ENCODE assay signal across 1 cellular context in the genomic region with DNA sequence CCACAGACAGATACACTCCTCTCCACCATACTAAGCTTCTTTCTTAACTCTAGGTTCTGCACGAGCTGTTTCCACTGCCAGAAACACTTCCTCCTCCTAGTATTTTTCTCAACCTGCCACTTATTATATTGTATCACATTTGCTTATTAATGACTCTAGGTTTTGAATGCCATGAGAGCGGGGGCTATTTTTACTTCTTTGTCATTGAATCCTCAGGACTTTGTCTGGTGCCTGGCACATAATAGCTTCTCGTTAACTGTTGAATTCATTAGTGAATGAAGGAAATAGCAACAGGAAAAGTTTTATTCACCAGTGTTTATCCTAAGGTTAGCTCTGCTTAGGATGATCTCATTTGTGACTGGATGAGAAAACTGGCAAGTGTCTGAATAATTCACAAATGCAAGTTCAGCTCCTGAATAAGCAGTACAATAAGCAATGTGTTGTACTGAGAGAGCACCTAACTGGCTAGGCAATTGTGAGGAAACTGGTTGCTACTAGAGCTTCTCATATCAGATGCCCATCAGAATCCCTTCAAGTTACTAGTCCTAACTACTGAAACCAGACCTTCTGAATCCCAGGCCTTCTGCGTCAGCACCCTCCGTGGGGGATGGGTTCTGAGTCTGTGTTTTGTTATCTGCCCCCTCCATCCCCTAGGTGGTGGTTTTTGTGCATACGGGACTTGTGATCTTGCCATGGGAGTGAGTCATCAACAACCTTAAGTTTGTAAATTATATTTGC.
TF ChIP-seq lines count a peak whose summit lies in the region.

No MANE protein-coding gene starts in this region.

TF ChIP-seq in HEK293, 187 proteins besides CTCF, POLR2A, EP300 and RAD21 (continued from another document):
- TF ChIP-seq, protein P1, sequence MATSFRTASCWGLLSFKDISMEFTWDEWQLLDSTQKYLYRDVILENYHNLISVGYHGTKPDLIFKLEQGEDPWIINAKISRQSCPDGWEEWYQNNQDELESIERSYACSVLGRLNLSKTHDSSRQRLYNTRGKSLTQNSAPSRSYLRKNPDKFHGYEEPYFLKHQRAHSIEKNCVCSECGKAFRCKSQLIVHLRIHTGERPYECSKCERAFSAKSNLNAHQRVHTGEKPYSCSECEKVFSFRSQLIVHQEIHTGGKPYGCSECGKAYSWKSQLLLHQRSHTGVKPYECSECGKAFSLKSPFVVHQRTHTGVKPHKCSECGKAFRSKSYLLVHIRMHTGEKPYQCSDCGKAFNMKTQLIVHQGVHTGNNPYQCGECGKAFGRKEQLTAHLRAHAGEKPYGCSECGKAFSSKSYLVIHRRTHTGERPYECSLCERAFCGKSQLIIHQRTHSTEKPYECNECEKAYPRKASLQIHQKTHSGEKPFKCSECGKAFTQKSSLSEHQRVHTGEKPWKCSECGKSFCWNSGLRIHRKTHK (tag by site-specific recombination; IDR thresholded peaks at IDR 0.05), result no peak
- TF ChIP-seq ZNF302 (tag by site-specific recombination; IDR thresholded peaks at IDR 0.05; ENCODE audit: low read depth), result no peak
- TF ChIP-seq, protein P2, sequence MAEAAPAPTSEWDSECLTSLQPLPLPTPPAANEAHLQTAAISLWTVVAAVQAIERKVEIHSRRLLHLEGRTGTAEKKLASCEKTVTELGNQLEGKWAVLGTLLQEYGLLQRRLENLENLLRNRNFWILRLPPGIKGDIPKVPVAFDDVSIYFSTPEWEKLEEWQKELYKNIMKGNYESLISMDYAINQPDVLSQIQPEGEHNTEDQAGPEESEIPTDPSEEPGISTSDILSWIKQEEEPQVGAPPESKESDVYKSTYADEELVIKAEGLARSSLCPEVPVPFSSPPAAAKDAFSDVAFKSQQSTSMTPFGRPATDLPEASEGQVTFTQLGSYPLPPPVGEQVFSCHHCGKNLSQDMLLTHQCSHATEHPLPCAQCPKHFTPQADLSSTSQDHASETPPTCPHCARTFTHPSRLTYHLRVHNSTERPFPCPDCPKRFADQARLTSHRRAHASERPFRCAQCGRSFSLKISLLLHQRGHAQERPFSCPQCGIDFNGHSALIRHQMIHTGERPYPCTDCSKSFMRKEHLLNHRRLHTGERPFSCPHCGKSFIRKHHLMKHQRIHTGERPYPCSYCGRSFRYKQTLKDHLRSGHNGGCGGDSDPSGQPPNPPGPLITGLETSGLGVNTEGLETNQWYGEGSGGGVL (tag by site-specific recombination; IDR thresholded peaks at IDR 0.05), result peak; percentile 69
- TF ChIP-seq SP3 (tag by site-specific recombination; IDR thresholded peaks at IDR 0.05), result no peak
- TF ChIP-seq KLF9 (tag by site-specific recombination; IDR thresholded peaks at IDR 0.05; ENCODE audit: low read depth), result no peak
- TF ChIP-seq MYNN (tag by site-specific recombination; IDR thresholded peaks at IDR 0.05; ENCODE audit: borderline replicate concordance), result peak; percentile 90
- no peak for TF ChIP-seq ZNF514 (tag by site-specific recombination; IDR thresholded peaks at IDR 0.05)
- no peak for TF ChIP-seq ZBTB48 (tag by site-specific recombination; IDR thresholded peaks at IDR 0.05)
- TF ChIP-seq ZNF138 (tag by site-specific recombination; IDR thresholded peaks at IDR 0.05; ENCODE audit: borderline replicate concordance), result no peak
- TF ChIP-seq, protein P3, sequence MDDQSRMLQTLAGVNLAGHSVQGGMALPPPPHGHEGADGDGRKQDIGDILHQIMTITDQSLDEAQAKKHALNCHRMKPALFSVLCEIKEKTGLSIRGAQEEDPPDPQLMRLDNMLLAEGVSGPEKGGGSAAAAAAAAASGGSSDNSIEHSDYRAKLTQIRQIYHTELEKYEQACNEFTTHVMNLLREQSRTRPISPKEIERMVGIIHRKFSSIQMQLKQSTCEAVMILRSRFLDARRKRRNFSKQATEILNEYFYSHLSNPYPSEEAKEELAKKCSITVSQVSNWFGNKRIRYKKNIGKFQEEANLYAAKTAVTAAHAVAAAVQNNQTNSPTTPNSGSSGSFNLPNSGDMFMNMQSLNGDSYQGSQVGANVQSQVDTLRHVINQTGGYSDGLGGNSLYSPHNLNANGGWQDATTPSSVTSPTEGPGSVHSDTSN (CRISPR knock-in tag; IDR thresholded peaks at IDR 0.05), result no peak
- TF ChIP-seq ZBTB8A (tag by site-specific recombination; IDR thresholded peaks at IDR 0.05), result no peak
- TF ChIP-seq SCRT2 (tag by site-specific recombination; IDR thresholded peaks at IDR 0.05), result peak; percentile 92
- 0 out of 2 replicates have a peak, but pooled peaks have one; percentile 40 for TF ChIP-seq SCRT1 (tag by site-specific recombination; IDR thresholded peaks at IDR 0.05; ENCODE audit: borderline replicate concordance)
- TF ChIP-seq KLF10 (tag by site-specific recombination; IDR thresholded peaks at IDR 0.05), result no peak
- TF ChIP-seq REPIN1 (tag by site-specific recombination; IDR thresholded peaks at IDR 0.05; ENCODE audit: low read depth), result no peak
- TF ChIP-seq ZNF248 (tag by site-specific recombination; IDR thresholded peaks at IDR 0.05), result no peak
- TF ChIP-seq ZNF707 (tag by site-specific recombination; IDR thresholded peaks at IDR 0.05), result no peak
- TF ChIP-seq, protein P4, sequence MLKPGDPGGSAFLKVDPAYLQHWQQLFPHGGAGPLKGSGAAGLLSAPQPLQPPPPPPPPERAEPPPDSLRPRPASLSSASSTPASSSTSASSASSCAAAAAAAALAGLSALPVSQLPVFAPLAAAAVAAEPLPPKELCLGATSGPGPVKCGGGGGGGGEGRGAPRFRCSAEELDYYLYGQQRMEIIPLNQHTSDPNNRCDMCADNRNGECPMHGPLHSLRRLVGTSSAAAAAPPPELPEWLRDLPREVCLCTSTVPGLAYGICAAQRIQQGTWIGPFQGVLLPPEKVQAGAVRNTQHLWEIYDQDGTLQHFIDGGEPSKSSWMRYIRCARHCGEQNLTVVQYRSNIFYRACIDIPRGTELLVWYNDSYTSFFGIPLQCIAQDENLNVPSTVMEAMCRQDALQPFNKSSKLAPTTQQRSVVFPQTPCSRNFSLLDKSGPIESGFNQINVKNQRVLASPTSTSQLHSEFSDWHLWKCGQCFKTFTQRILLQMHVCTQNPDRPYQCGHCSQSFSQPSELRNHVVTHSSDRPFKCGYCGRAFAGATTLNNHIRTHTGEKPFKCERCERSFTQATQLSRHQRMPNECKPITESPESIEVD (tag by site-specific recombination; IDR thresholded peaks at IDR 0.05), result no peak; the same call in 1 of the 2 replicates
- TF ChIP-seq, protein P5, sequence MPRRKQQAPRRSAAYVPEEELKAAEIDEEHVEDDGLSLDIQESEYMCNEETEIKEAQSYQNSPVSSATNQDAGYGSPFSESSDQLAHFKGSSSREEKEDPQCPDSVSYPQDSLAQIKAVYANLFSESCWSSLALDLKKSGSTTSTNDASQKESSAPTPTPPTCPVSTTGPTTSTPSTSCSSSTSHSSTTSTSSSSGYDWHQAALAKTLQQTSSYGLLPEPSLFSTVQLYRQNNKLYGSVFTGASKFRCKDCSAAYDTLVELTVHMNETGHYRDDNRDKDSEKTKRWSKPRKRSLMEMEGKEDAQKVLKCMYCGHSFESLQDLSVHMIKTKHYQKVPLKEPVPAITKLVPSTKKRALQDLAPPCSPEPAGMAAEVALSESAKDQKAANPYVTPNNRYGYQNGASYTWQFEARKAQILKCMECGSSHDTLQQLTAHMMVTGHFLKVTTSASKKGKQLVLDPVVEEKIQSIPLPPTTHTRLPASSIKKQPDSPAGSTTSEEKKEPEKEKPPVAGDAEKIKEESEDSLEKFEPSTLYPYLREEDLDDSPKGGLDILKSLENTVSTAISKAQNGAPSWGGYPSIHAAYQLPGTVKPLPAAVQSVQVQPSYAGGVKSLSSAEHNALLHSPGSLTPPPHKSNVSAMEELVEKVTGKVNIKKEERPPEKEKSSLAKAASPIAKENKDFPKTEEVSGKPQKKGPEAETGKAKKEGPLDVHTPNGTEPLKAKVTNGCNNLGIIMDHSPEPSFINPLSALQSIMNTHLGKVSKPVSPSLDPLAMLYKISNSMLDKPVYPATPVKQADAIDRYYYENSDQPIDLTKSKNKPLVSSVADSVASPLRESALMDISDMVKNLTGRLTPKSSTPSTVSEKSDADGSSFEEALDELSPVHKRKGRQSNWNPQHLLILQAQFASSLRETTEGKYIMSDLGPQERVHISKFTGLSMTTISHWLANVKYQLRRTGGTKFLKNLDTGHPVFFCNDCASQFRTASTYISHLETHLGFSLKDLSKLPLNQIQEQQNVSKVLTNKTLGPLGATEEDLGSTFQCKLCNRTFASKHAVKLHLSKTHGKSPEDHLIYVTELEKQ (tag by site-specific recombination; IDR thresholded peaks at IDR 0.05; ENCODE audit: borderline replicate concordance), result no peak
